In genomic region chr11:114666760-114667159, GRCh38 we compare ENCODE assay signal across 36 cellular contexts. TPM values are rescaled to one million over a fixed set of nuclear protein-coding genes. Genes with fewer than 3 reads are reported as not detected.
"Had no signal": no experiment of that assay in that cellular context is flagged by ENCODE, and none has a peak within 500 bp of the region (broad histone marks: within the 10 kb centered on the region; RNA-seq: fewer than 3 reads in every experiment).

No MANE protein-coding gene starts in this region.

- DNase-seq: activated B cell treated with CpG ODN at 0.5 μM for 24 hours; activated CD4-positive, alpha-beta memory T cell treated with anti-CD3 and anti-CD28 coated beads for 36 hours; activated CD4-positive, alpha-beta T cell treated with anti-CD3 and anti-CD28 coated beads for 4 hours; activated CD4-positive, alpha-beta T cell treated with anti-CD3 and anti-CD28 coated beads, Interleukin-2, amount 10 ng/mL, durations not matched to agents 24 days and 14 days; activated CD4-positive, alpha-beta T cell treated with anti-CD3 and anti-CD28 coated beads, Interleukin-2, amount 50 U/mL, for 1 hour; activated CD4-positive, alpha-beta T cell treated with anti-CD3 and anti-CD28 coated beads, Interleukin-2, amount 50 U/mL, for 4 hours; activated CD4-positive, CD25-positive, alpha-beta regulatory T cell treated with anti-CD3 and anti-CD28 coated beads, Interleukin-2, amount 50 U/mL, for 72 hours; activated CD8-positive, alpha-beta memory T cell treated with anti-CD3 and anti-CD28 coated beads, Interleukin-2, amount 50 U/mL, for 4 hours; activated CD8-positive, alpha-beta T cell treated with anti-CD3 and anti-CD28 coated beads for 36 hours; activated effector memory CD4-positive, alpha-beta T cell treated with anti-CD3 and anti-CD28 coated beads, Interleukin-2, amount 50 U/mL, for 16 hours; activated gamma-delta T cell treated with Interleukin-2 at 50 U/mL for 16 hours; activated naive CD4-positive, alpha-beta T cell; activated naive CD4-positive, alpha-beta T cell treated with anti-CD3 and anti-CD28 coated beads for 36 hours; activated naive CD4-positive, alpha-beta T cell treated with anti-CD3 and anti-CD28 coated beads, Interleukin-2, amount 50 U/mL, for 16 hours; activated naive CD8-positive, alpha-beta T cell treated with anti-CD3 and anti-CD28 coated beads for 36 hours; activated T-cell treated with anti-CD3 and anti-CD28 coated beads for 4 hours; activated T-cell treated with anti-CD3 and anti-CD28 coated beads, Interleukin-2, amount 50 U/mL, for 1 hour; activated T-cell treated with anti-CD3 and anti-CD28 coated beads, Interleukin-2, amount 50 U/mL, for 4 hours; activated T-cell treated with anti-CD3 and anti-CD28 coated beads, Interleukin-2, amount 50 U/mL, for 72 hours; adrenal gland; amniotic stem cell; aorta; body of pancreas; brain microvascular endothelial cell; central memory CD4-positive, alpha-beta T cell; T-helper 1 cell; T-helper 2 cell; T-helper 9 cell had no signal

- H3K4me1 ChIP-seq: adrenal gland, body of pancreas, breast epithelium had no signal

- H3K27ac ChIP-seq: adrenal gland, body of pancreas, brain microvascular endothelial cell, breast epithelium, VCaP had no signal

- FAIRE-seq: astrocyte, TTC549 had no signal

- H3K36me3 ChIP-seq: adrenal gland, brain microvascular endothelial cell, breast epithelium had no signal

- H3K27me3 ChIP-seq: adrenal gland, body of pancreas, brain microvascular endothelial cell, breast epithelium had no signal

- H3K9me3 ChIP-seq: adrenal gland, body of pancreas had no signal

- ATAC-seq: activated CD8-positive, alpha-beta T cell treated with anti-CD3 and anti-CD28 coated beads for 36 hours; activated naive CD4-positive, alpha-beta T cell treated with anti-CD3 and anti-CD28 coated beads, Interleukin-2, amount 50 U/mL, for 72 hours; activated T-cell treated with anti-CD3 and anti-CD28 coated beads, Interleukin-2, amount 50 U/mL, for 4 hours; activated T-cell treated with anti-CD3 and anti-CD28 coated beads, Interleukin-2, amount 50 U/mL, for 72 hours; activated T-helper 17 cell treated with anti-CD3 and anti-CD28 coated beads, Interleukin-2, amount 50 U/mL, for 72 hours; body of pancreas had no signal

- H3K4me3 ChIP-seq: adrenal gland, body of pancreas, breast epithelium had no signal

RNA-seq across cellular contexts. Expression of gene NXPE2, which starts 11.6 kb away (rescaled TPM):
- total RNA-seq: activated B cell treated with CpG ODN at 0.5 μM for 24 hours; activated CD4-positive, alpha-beta memory T cell treated with anti-CD3 and anti-CD28 coated beads for 36 hours; activated CD4-positive, alpha-beta T cell treated with anti-CD3 and anti-CD28 coated beads, Interleukin-2, amount 10 ng/mL, durations not matched to agents 24 days and 14 days; activated CD8-positive, alpha-beta memory T cell treated with anti-CD3 and anti-CD28 coated beads for 36 hours; activated CD8-positive, alpha-beta T cell treated with anti-CD3 and anti-CD28 coated beads for 36 hours; activated naive CD4-positive, alpha-beta T cell treated with anti-CD3 and anti-CD28 coated beads for 36 hours; activated naive CD4-positive, alpha-beta T cell treated with anti-CD3 and anti-CD28 coated beads, Interleukin-2, amount 50 U/mL, for 72 hours; activated naive CD8-positive, alpha-beta T cell treated with anti-CD3 and anti-CD28 coated beads for 36 hours; activated T-cell treated with anti-CD3 and anti-CD28 coated beads, Interleukin-2, amount 50 U/mL, for 4 hours; activated T-cell treated with anti-CD3 and anti-CD28 coated beads, Interleukin-2, amount 50 U/mL, for 72 hours; activated T-helper 1 cell treated with anti-CD3 and anti-CD28 coated beads, Interleukin-12 subunit alpha, Interleukin-12 subunit beta, Interleukin-2, Interleukin-4 antibody, amounts not matched to agents 30 ng/mL and 10 ng/mL and 1 ng/mL, durations not matched to agents 14 hours and 24 hours and 36 hours; activated T-helper 17 cell treated with anti-CD3 and anti-CD28 coated beads, Interleukin-2, amount 50 U/mL, for 72 hours; body of pancreas had no signal
- polyA plus RNA-seq: adrenal gland, aorta had no signal
